24 cellular contexts compared by ENCODE assay signal in genomic region chr2:3054066-3054465, GRCh38.
A peak's percentile ranks its signal among the peaks of the same experiment; 100 is the strongest.
DNase-seq lines count a peak whose midpoint lies in the region; ATAC-seq and TF ChIP-seq lines count a peak whose summit lies in the region.
"Had no signal": no experiment of that assay in that cellular context is flagged by ENCODE, and none has a peak within 500 bp of the region (broad histone marks: within the 10 kb centered on the region; RNA-seq: fewer than 3 reads in every experiment).

No MANE protein-coding gene starts in this region.

- DNase-seq in NCI-H345 treated with DMSO at 0.1 percent for 48 hours (lab: John Stamatoyannopoulos, UW; ENCODE audit: unreplicated experiment) (peak; percentile 71), neural crest cell (ENCODE audit: low read depth, low spot score) (no peak), spleen (peak; percentile 31), OCI-M2 (lab: John Stamatoyannopoulos, UW; ENCODE audit: unreplicated experiment) (no peak)
- DNase-seq: 8988T; ACHN; BE2C; C1 segment of cervical spinal cord; CD4-positive, alpha-beta memory T cell; CD4-positive, CD25-positive, alpha-beta regulatory T cell; CD8-positive, alpha-beta memory T cell; COR-L47; DMS 273 treated with DMSO at 0.1 percent for 48 hours; DMS153; DMS53; DMS79; DND-41; EL; GDM1 had no signal

- H3K4me3 Mint-ChIP-seq in neural crest cell = no peak overlapping the region
- H3K4me3 Mint-ChIP-seq: CD14-positive monocyte; CD4-positive, alpha-beta memory T cell; CD4-positive, CD25-positive, alpha-beta regulatory T cell; CD8-positive, alpha-beta memory T cell had no signal

- H3K27ac ChIP-seq in spleen = no peak overlapping the region
- H3K27ac ChIP-seq: BLaER1 had no signal

- H3K9me3 ChIP-seq in spleen = peaks cover 0 to 7% (median 0%) of the 10 kb centered on the region in 8 donors
- H3K9me3 ChIP-seq: BE2C, BLaER1 had no signal

- TF ChIP-seq CTCF in neural crest cell (conservative IDR thresholded peaks at IDR 0.05) (no peak), spleen (IDR thresholded peaks at IDR 0.05 in 8 of 11, conservative IDR thresholded peaks at IDR 0.05 in 3 of 11) (no peak)

- H3K36me3 ChIP-seq in spleen = no peaks in the 10 kb centered on the region
- H3K36me3 ChIP-seq: BE2C, BLaER1 had no signal

- H3K27ac Mint-ChIP-seq in neural crest cell (ENCODE audit: unreplicated experiment) = peak overlapping the region; percentile 50
- H3K27ac Mint-ChIP-seq: CD14-positive monocyte; CD4-positive, alpha-beta memory T cell; CD4-positive, CD25-positive, alpha-beta regulatory T cell; CD8-positive, alpha-beta memory T cell had no signal

- H3K4me1 Mint-ChIP-seq in neural crest cell = no peaks in the 10 kb centered on the region
- H3K4me1 Mint-ChIP-seq: CD4-positive, CD25-positive, alpha-beta regulatory T cell; CD8-positive, alpha-beta memory T cell had no signal

- intact Hi-C loops in spleen (cut with DNase I; ENCODE audit: low total_unique reads) = no loop called here

- H3K36me3 Mint-ChIP-seq in neural crest cell (ENCODE audit: low read depth) = no peaks in the 10 kb centered on the region
- H3K36me3 Mint-ChIP-seq: CD14-positive monocyte; CD4-positive, alpha-beta memory T cell; CD4-positive, CD25-positive, alpha-beta regulatory T cell had no signal

- no peak overlapping the region for H3K4me3 ChIP-seq in spleen
- H3K4me3 ChIP-seq: BLaER1, GM12878 had no signal

- 80 to 89% (median 86%) methylated on average over 8 of the region's 8 CpGs for WGBS in spleen, 5 donors

- H3K27me3 ChIP-seq in spleen (replicated peaks in 1 of 7) = no peaks in the 10 kb centered on the region
- H3K27me3 ChIP-seq: BE2C, BLaER1 had no signal

- peaks cover 11% of the 10 kb centered on the region for H3K9me3 Mint-ChIP-seq in neural crest cell

- ATAC-seq in HG03095 (IDR thresholded peaks at IDR 0.05; ENCODE audit: unreplicated experiment) = no peak
- ATAC-seq in GM18517 (IDR thresholded peaks at IDR 0.05; ENCODE audit: unreplicated experiment) = no peak
- ATAC-seq: GM12878 had no signal

- H3K27me3 Mint-ChIP-seq in neural crest cell (ENCODE audit: low read depth) = no peaks in the 10 kb centered on the region
- H3K27me3 Mint-ChIP-seq: CD4-positive, CD25-positive, alpha-beta regulatory T cell had no signal

- TF ChIP-seq POLR2A in spleen (IDR thresholded peaks at IDR 0.05) = no peak

- no peaks in the 10 kb centered on the region for H3K4me1 ChIP-seq in spleen
- H3K4me1 ChIP-seq: BE2C had no signal

Comparison
In these comparisons a context has a peak if more than half of its experiments do, and no peak if none do; other contexts are left out.
1. DNase-seq: peak in NCI-H345 treated with DMSO at 0.1 percent for 48 hours (single experiment) and spleen (single experiment); none in neural crest cell (single experiment) and OCI-M2 (single experiment).